11 cellular contexts compared by ENCODE assay signal in the genomic region with DNA sequence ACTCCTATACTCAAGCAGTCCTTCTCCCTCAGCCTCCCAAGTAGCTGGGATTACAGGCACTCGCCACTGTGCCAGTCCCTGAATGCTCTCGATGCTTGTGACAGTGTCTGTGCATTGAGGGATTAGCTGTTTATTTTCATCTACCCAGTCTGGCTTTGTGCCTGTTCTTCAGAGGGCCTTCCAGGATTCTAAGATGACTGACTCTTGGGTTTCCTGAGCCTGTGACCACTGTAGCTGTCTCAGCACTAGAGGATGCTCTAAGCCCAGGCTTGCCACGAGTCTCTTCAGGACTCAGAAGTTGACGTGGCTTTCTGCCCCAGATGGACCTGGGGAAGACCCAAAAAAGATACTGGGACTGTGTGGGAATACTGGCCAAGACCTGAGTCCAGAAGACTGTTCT.
DNase-seq lines count a peak whose midpoint lies in the region; ATAC-seq and TF ChIP-seq lines count a peak whose summit lies in the region.
"Had no signal": no experiment of that assay in that cellular context is flagged by ENCODE, and none has a peak within 500 bp of the region (broad histone marks: within the 10 kb centered on the region; RNA-seq: fewer than 3 reads in every experiment).

No MANE protein-coding gene starts in this region.

- H3K27me3 Mint-ChIP-seq in activated CD8-positive, alpha-beta T cell treated with anti-CD3 and anti-CD28 coated beads, Interleukin-2, amount 10 ng/mL, durations not matched to agents 7 days and 5 days (ENCODE audit: low read depth): no peaks in the 10 kb centered on the region

- POLR2A ChIA-PET in A673 (lab: Charles Lee; ENCODE audit: low non-redundant PET): no interaction called here
- POLR2A ChIA-PET in activated CD8-positive, alpha-beta T cell treated with anti-CD3 and anti-CD28 coated beads, Interleukin-2, amount 10 ng/mL, durations not matched to agents 7 days and 5 days (lab: Charles Lee): no interaction called here

- peaks cover 12% of the 10 kb centered on the region for H3K4me1 ChIP-seq in A673 (ENCODE audit: insufficient read depth, low read length, poor library complexity, severe bottlenecking)
- H3K4me1 ChIP-seq: Peyer's patch had no signal

- peak; percentile 36 for ATAC-seq in activated CD8-positive, alpha-beta T cell treated with anti-CD3 and anti-CD28 coated beads, Interleukin-2, amount 10 ng/mL, durations not matched to agents 7 days and 5 days
- ATAC-seq in left colon: peak; percentile 68
- ATAC-seq in GM19397 (IDR thresholded peaks at IDR 0.05; ENCODE audit: unreplicated experiment): no peak
- ATAC-seq in HG02970 (IDR thresholded peaks at IDR 0.05; ENCODE audit: low FRiP score, unreplicated experiment): no peak
- ATAC-seq: activated naive CD4-positive, alpha-beta T cell treated with anti-CD3 and anti-CD28 coated beads, Interleukin-2, amount 50 U/mL, for 72 hours had no signal

- BruUV-seq in A673 (replicated peaks; lab: Mats Ljungman, UMichigan): no TSS peak

- peak; percentile 38; the same call in 1 of the 2 replicates for TF ChIP-seq CTCF in A673 (conservative IDR thresholded peaks at IDR 0.05; ENCODE audit: low read depth, low read length)

- intact Hi-C loops in A673 (cut with micrococcal nuclease; ENCODE audit: unreplicated experiment): no loop called here
- intact Hi-C loops in left colon (cut with DNase I, micrococcal nuclease): no loop called here

- H3K4me1 Mint-ChIP-seq in activated CD8-positive, alpha-beta T cell treated with anti-CD3 and anti-CD28 coated beads, Interleukin-2, amount 10 ng/mL, durations not matched to agents 7 days and 5 days (ENCODE audit: low read depth): no peaks in the 10 kb centered on the region

- H3K36me3 ChIP-seq in A673 (ENCODE audit: insufficient read depth, low read length, poor library complexity, severe bottlenecking): no peaks in the 10 kb centered on the region
- H3K36me3 ChIP-seq: Peyer's patch had no signal

- no peaks in the 10 kb centered on the region for H3K36me3 Mint-ChIP-seq in activated CD8-positive, alpha-beta T cell treated with anti-CD3 and anti-CD28 coated beads, Interleukin-2, amount 10 ng/mL, durations not matched to agents 7 days and 5 days (ENCODE audit: low read depth)
- H3K36me3 Mint-ChIP-seq: activated naive CD4-positive, alpha-beta T cell treated with anti-CD3 and anti-CD28 coated beads, Interleukin-2, amount 50 U/mL, for 72 hours had no signal

- no peaks in the 10 kb centered on the region for H3K9me3 Mint-ChIP-seq in activated CD8-positive, alpha-beta T cell treated with anti-CD3 and anti-CD28 coated beads, Interleukin-2, amount 10 ng/mL, durations not matched to agents 7 days and 5 days (ENCODE audit: insufficient read depth)
- H3K9me3 Mint-ChIP-seq: activated naive CD4-positive, alpha-beta T cell treated with anti-CD3 and anti-CD28 coated beads, Interleukin-2, amount 50 U/mL, for 72 hours had no signal

- H3K4me3 ChIP-seq in A673 (ENCODE audit: low read depth, low read length, poor library complexity, severe bottlenecking): no peak overlapping the region
- H3K4me3 ChIP-seq: Peyer's patch had no signal

- no peak overlapping the region for H3K27ac Mint-ChIP-seq in activated CD8-positive, alpha-beta T cell treated with anti-CD3 and anti-CD28 coated beads, Interleukin-2, amount 10 ng/mL, durations not matched to agents 7 days and 5 days
- H3K27ac Mint-ChIP-seq: activated naive CD4-positive, alpha-beta T cell treated with anti-CD3 and anti-CD28 coated beads, Interleukin-2, amount 50 U/mL, for 72 hours had no signal

- H3K9me3 ChIP-seq in A673 (ENCODE audit: low read depth, low read length, poor library complexity, severe bottlenecking): no peaks in the 10 kb centered on the region
- H3K9me3 ChIP-seq: Peyer's patch had no signal

- CTCF ChIA-PET in A673 (lab: Charles Lee): no interaction called here
- CTCF ChIA-PET in activated CD8-positive, alpha-beta T cell treated with anti-CD3 and anti-CD28 coated beads, Interleukin-2, amount 10 ng/mL, durations not matched to agents 7 days and 5 days (lab: Charles Lee): interaction anchor here (0.6 to 1.2 kb wide), 2 partner anchors 10 to 283 kb away, joined by 3 to 4 read pairs; no protein-coding TSS in a partner anchor

- DNase-seq in A673 (ENCODE audit: low spot score) (peak; percentile 45), H4 (ENCODE audit: low spot score) (peak; percentile 16), left colon (peak in 1 of 2 donors; percentile 12), kidney glomerular epithelial cell (lab: John Stamatoyannopoulos, UW) (no peak), DMS153 treated with DMSO at 0.1 percent for 48 hours (lab: John Stamatoyannopoulos, UW; ENCODE audit: unreplicated experiment) (no peak)
- DNase-seq in activated CD8-positive, alpha-beta T cell treated with anti-CD3 and anti-CD28 coated beads, Interleukin-2, amount 10 ng/mL, durations not matched to agents 7 days and 5 days: peak; percentile 26
- DNase-seq: islet precursor cell, Peyer's patch had no signal

- H3K27ac ChIP-seq in A673 (ENCODE audit: low read depth, low read length, poor library complexity, severe bottlenecking): no peak overlapping the region
- H3K27ac ChIP-seq: Peyer's patch had no signal

- no peak overlapping the region for H3K4me3 Mint-ChIP-seq in activated CD8-positive, alpha-beta T cell treated with anti-CD3 and anti-CD28 coated beads, Interleukin-2, amount 10 ng/mL, durations not matched to agents 7 days and 5 days

- H3K27me3 ChIP-seq in A673 (replicated peaks; ENCODE audit: insufficient read depth, low read depth, low read length, poor library complexity): no peaks in the 10 kb centered on the region
- H3K27me3 ChIP-seq: Peyer's patch had no signal

Comparison
In these comparisons a context has a peak if more than half of its experiments do, and no peak if none do; other contexts are left out.
1. DNase-seq: peak in A673 (single experiment), H4 (single experiment) and activated CD8-positive, alpha-beta T cell treated with anti-CD3 and anti-CD28 coated beads, Interleukin-2, amount 10 ng/mL, durations not matched to agents 7 days and 5 days (single experiment); none in kidney glomerular epithelial cell (single experiment) and DMS153 treated with DMSO at 0.1 percent for 48 hours (single experiment).
2. ATAC-seq: peak in activated CD8-positive, alpha-beta T cell treated with anti-CD3 and anti-CD28 coated beads, Interleukin-2, amount 10 ng/mL, durations not matched to agents 7 days and 5 days (single experiment) and left colon (single experiment); none in GM19397 (single experiment) and HG02970 (single experiment).